In the genomic region with DNA sequence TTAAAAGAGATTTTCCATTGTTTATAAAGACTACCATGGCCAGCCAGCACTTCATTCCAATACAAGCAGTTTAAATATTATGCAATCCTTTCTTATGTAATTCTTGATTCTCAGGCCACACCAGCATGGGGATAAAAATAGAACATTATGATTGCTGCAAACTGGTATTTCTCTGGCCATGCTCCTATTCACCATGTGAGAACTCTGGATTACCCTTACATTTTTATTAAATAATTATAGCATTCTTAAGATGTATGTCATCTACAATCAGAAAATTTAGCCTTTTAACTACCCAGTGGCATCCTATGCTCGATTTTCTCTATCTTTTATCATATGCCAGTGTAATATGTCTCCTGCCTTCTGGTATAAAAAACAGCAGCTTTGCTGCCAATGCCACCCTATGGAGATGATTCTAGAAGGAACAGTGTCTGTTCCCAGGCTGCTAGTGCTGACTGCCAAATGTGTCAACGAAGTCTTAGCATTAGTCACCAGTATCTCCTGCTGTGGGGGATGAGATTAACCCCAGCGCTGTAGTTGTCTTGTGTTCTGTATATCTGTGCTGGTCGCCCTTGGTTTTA, we compare ENCODE assay signal across 10 cellular contexts.
DNase-seq lines count a peak whose midpoint lies in the region; ATAC-seq and TF ChIP-seq lines count a peak whose summit lies in the region.
"Had no signal": no experiment of that assay in that cellular context is flagged by ENCODE, and none has a peak within 500 bp of the region (broad histone marks: within the 10 kb centered on the region; RNA-seq: fewer than 3 reads in every experiment).

No MANE protein-coding gene starts in this region.

- H3K4me1 ChIP-seq in breast epithelium (no peaks in the 10 kb centered on the region), aorta (ENCODE audit: control insufficient read depth in 1 of 2, insufficient read depth in 2 of 2, low read length in 2 of 2) (peaks cover 2 to 4% of the 10 kb centered on the region in 2 donors)

- peak; percentile 82 for DNase-seq in MCF 10A (ENCODE audit: unreplicated experiment)
- DNase-seq in breast epithelium (ENCODE audit: low spot score in 2 of 2): no peak
- DNase-seq in cerebellar cortex (ENCODE audit: low spot score): peak; percentile 84
- no peak for DNase-seq in left lobe of liver (ENCODE audit: low spot score)
- DNase-seq in aorta: no peak
- no peak for DNase-seq in T-helper 17 cell
- DNase-seq in HPDE6-E6E7 (ENCODE audit: extremely low spot score): no peak
- DNase-seq: activated naive CD4-positive, alpha-beta T cell treated with anti-CD3 and anti-CD28 coated beads for 36 hours had no signal

- intact Hi-C loops in MCF 10A (cut with micrococcal nuclease) (loop anchor here (5.0 to 10.0 kb wide), 3 partner anchors 137 to 1144 kb away; a partner anchor contains a TSS), breast epithelium (cut with DNase I; ENCODE audit: low total_unique reads) (loop anchor here (5.0 kb wide), 1 partner anchor 1534 kb away; no protein-coding TSS in a partner anchor), aorta (cut with DNase I) (loop anchor here (5.0 to 10.0 kb wide), 2 partner anchors 1144 to 1147 kb away; a partner anchor contains a TSS)

- no peak overlapping the region for H3K4me3 ChIP-seq in breast epithelium
- H3K4me3 ChIP-seq in aorta (ENCODE audit: low read length in 2 of 2): no peak overlapping the region
- H3K4me3 ChIP-seq: SK-N-MC had no signal

- peak; percentile 91 for ATAC-seq in left lobe of liver
- peak; percentile 90 for ATAC-seq in aorta (ENCODE audit: low FRiP score)
- no peak for ATAC-seq in HG02884 (IDR thresholded peaks at IDR 0.05; ENCODE audit: unreplicated experiment)
- ATAC-seq in T-helper 17 cell: no peak

- CTCF ChIA-PET in MCF 10A (lab: Yijun Ruan, JAX): interaction anchor here (0.6 kb wide), 2 partner anchors 620 to 1389 kb away, joined by 4 to 6 read pairs; no protein-coding TSS in a partner anchor

- H3K27me3 ChIP-seq in breast epithelium: no peaks in the 10 kb centered on the region
- no peaks in the 10 kb centered on the region for H3K27me3 ChIP-seq in aorta (ENCODE audit: control insufficient read depth in 1 of 2, insufficient read depth in 2 of 2, low read length in 1 of 2)

- H3K36me3 ChIP-seq in breast epithelium: no peaks in the 10 kb centered on the region
- no peaks in the 10 kb centered on the region for H3K36me3 ChIP-seq in aorta (ENCODE audit: control insufficient read depth in 1 of 2, insufficient read depth in 2 of 2, low read length in 1 of 2)

- WGBS in aorta, 2 donors: 32 to 38% methylated on average over 4 of the region's 4 CpGs

- POLR2A ChIA-PET in MCF 10A (lab: Yijun Ruan, JAX): no interaction called here

- peaks cover under 1% of the 10 kb centered on the region for H3K9me3 Mint-ChIP-seq in MCF 10A (ENCODE audit: unreplicated experiment)
- H3K9me3 Mint-ChIP-seq: activated naive CD4-positive, alpha-beta T cell treated with anti-CD3 and anti-CD28 coated beads for 36 hours had no signal

- TF ChIP-seq POLR2A in breast epithelium (IDR thresholded peaks at IDR 0.05): no peak

- no peak for TF ChIP-seq CTCF in MCF 10A (IDR thresholded peaks at IDR 0.05; ENCODE audit: unreplicated experiment)
- TF ChIP-seq CTCF in breast epithelium (IDR thresholded peaks at IDR 0.05): no peak

- H3K27me3 Mint-ChIP-seq in MCF 10A (ENCODE audit: insufficient read depth, unreplicated experiment) (no peaks in the 10 kb centered on the region), T-helper 17 cell (peaks cover 28% of the 10 kb centered on the region)

- peaks cover 34% of the 10 kb centered on the region for H3K4me1 Mint-ChIP-seq in MCF 10A (ENCODE audit: insufficient read depth, unreplicated experiment)
- H3K4me1 Mint-ChIP-seq in T-helper 17 cell: no peaks in the 10 kb centered on the region

- peak overlapping the region; percentile 55 for H3K27ac Mint-ChIP-seq in MCF 10A (ENCODE audit: low read depth, unreplicated experiment)
- H3K27ac Mint-ChIP-seq in T-helper 17 cell: no peak overlapping the region
- H3K27ac Mint-ChIP-seq: activated naive CD4-positive, alpha-beta T cell treated with anti-CD3 and anti-CD28 coated beads for 36 hours had no signal

- H3K9me3 ChIP-seq in breast epithelium: no peaks in the 10 kb centered on the region
- H3K9me3 ChIP-seq in aorta (ENCODE audit: control insufficient read depth, low read length): no peaks in the 10 kb centered on the region
- H3K9me3 ChIP-seq in T-helper 17 cell (ENCODE audit: control insufficient read depth, low read length, poor library complexity, severe bottlenecking): no peaks in the 10 kb centered on the region

- BruUV-seq in MCF 10A (replicated peaks; lab: Mats Ljungman, UMichigan): no TSS peak

- H3K36me3 Mint-ChIP-seq in MCF 10A (ENCODE audit: insufficient read depth, unreplicated experiment) (no peaks in the 10 kb centered on the region), T-helper 17 cell (ENCODE audit: low read depth) (no peaks in the 10 kb centered on the region)

- H3K4me3 Mint-ChIP-seq in MCF 10A (ENCODE audit: unreplicated experiment): no peak overlapping the region
- H3K4me3 Mint-ChIP-seq in T-helper 17 cell: no peak overlapping the region
- H3K4me3 Mint-ChIP-seq: activated naive CD4-positive, alpha-beta T cell treated with anti-CD3 and anti-CD28 coated beads for 36 hours had no signal

- H3K27ac ChIP-seq in breast epithelium (peak overlapping the region in 1 of 2 donors; percentile 75), aorta (ENCODE audit: low read depth in 1 of 2, low read length in 2 of 2) (peak overlapping the region; percentile 7 to 88)
- H3K27ac ChIP-seq: SK-N-MC had no signal

Comparison
In these comparisons a context has a peak if more than half of its experiments do, and no peak if none do; other contexts are left out.
1. DNase-seq: peak in MCF 10A (single experiment) and cerebellar cortex (single experiment); none in breast epithelium (0 of 2), left lobe of liver (single experiment), aorta (0 of 2), T-helper 17 cell (0 of 3) and HPDE6-E6E7 (single experiment).
2. ATAC-seq: peak in left lobe of liver (single experiment) and aorta (single experiment); none in HG02884 (single experiment) and T-helper 17 cell (single experiment).